ENCODE assay signal across 21 cellular contexts in the genomic region with DNA sequence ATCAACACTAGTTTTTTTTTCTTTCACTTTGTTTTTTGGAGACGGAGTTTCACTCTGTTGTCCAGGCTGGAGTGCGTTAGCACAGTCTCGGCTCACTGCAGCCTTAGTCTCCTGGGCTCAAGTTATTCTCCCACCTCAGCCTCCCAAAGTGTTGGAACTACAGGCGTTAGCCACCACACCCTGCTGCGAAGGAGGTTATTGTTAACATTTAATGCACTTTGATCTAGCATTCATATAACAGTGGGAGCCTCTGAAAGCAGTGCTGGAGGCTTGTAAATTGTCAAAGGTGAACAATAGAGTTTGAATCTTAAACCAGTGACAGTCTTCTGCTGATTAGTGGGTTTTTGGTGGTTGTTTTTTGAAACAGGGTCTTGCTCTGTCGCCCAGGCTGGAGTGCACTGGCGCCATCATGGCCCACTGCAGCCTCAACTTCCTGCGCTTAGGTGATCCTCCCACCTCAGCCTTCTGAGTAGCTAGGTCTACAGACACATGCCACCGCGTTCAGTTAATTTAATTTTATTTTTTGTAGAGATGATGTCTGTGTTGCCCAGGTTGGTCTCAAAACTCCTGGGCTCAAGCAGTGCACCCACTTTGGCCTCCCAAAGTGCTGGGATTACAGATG.
DNase-seq lines count a peak whose midpoint lies in the region; ATAC-seq and TF ChIP-seq lines count a peak whose summit lies in the region.
"Had no signal": no experiment of that assay in that cellular context is flagged by ENCODE, and none has a peak within 500 bp of the region (broad histone marks: within the 10 kb centered on the region; RNA-seq: fewer than 3 reads in every experiment).

No MANE protein-coding gene starts in this region.

- TF ChIP-seq CTCF in WTC11 (IDR thresholded peaks at IDR 0.05), result no peak

- H3K9me3 Mint-ChIP-seq in WTC11, result no peaks in the 10 kb centered on the region
- H3K9me3 Mint-ChIP-seq: CD4-positive, CD25-positive, alpha-beta regulatory T cell; CD8-positive, alpha-beta memory T cell; HFFc6; IgD-negative memory B cell had no signal

- CTCF ChIA-PET in HEK293T (lab: Yijun Ruan, JAX) (no interaction called here), WTC11 (lab: Charles Lee) (no interaction called here)

- no peak overlapping the region for H3K4me3 Mint-ChIP-seq in WTC11
- H3K4me3 Mint-ChIP-seq: CD4-positive, CD25-positive, alpha-beta regulatory T cell; CD8-positive, alpha-beta memory T cell; HFFc6; IgD-negative memory B cell had no signal

- H3K36me3 ChIP-seq in mucosa of rectum (ENCODE audit: control insufficient read depth in 2 of 2, insufficient read depth in 2 of 2, low read length in 2 of 2), result peaks cover 7 to 11% of the 10 kb centered on the region in 2 donors
- H3K36me3 ChIP-seq: BE2C had no signal

- H3K4me1 ChIP-seq in mucosa of rectum (ENCODE audit: control insufficient read depth in 2 of 2, insufficient read depth in 2 of 2, low read length in 2 of 2), result peaks cover 15% of the 10 kb centered on the region in 2 donors
- H3K4me1 ChIP-seq: BE2C had no signal

- DNase-seq in HEK293T (ENCODE audit: extremely low spot score), result no peak
- DNase-seq in WTC11 (ENCODE audit: low spot score), result no peak
- no peak for DNase-seq in NCI-H446 (lab: John Stamatoyannopoulos, UW)
- DNase-seq in NCI-H1092 (lab: John Stamatoyannopoulos, UW), result no peak
- DNase-seq in activated CD4-positive, CD25-positive, alpha-beta regulatory T cell (lab: John Stamatoyannopoulos, UW), result no peak
- DNase-seq: ACHN; BE2C; C1 segment of cervical spinal cord; CD4-positive, CD25-positive, alpha-beta regulatory T cell; CD8-positive, alpha-beta memory T cell; COR-L47; DMS 273 treated with DMSO at 0.1 percent for 48 hours; DMS53; DND-41; EL; HFFc6 had no signal

- POLR2A ChIA-PET in HEK293T (lab: Yijun Ruan, JAX) (no interaction called here), WTC11 (lab: Charles Lee) (no interaction called here)

- H3K9me3 ChIP-seq in mucosa of rectum (ENCODE audit: control insufficient read depth in 2 of 2, low read length in 2 of 2), result no peaks in the 10 kb centered on the region
- H3K9me3 ChIP-seq: BE2C, HAP-1 had no signal

- H3K27me3 ChIP-seq in mucosa of rectum (ENCODE audit: control insufficient read depth in 2 of 2, insufficient read depth in 2 of 2, low read length in 2 of 2), result no peaks in the 10 kb centered on the region
- H3K27me3 ChIP-seq: BE2C had no signal

- H3K36me3 Mint-ChIP-seq in WTC11, result peaks cover 5% of the 10 kb centered on the region

- H3K9ac ChIP-seq in mucosa of rectum (ENCODE audit: low read depth in 1 of 2, low read length in 2 of 2), result no peak overlapping the region

- peaks cover 8% of the 10 kb centered on the region for H3K4me1 Mint-ChIP-seq in WTC11
- H3K4me1 Mint-ChIP-seq: CD8-positive, alpha-beta memory T cell had no signal

- no peak for ATAC-seq in WTC11
- ATAC-seq: GM12878, HepG2 had no signal

- no peaks in the 10 kb centered on the region for H3K27me3 Mint-ChIP-seq in WTC11 (ENCODE audit: low read depth)
- H3K27me3 Mint-ChIP-seq: CD4-positive, CD25-positive, alpha-beta regulatory T cell; IgD-negative memory B cell had no signal

- H3K27ac Mint-ChIP-seq in WTC11, result no peak overlapping the region
- H3K27ac Mint-ChIP-seq: HFFc6, IgD-negative memory B cell had no signal

- H3K27ac ChIP-seq in mucosa of rectum (ENCODE audit: low read depth in 2 of 2, low read length in 2 of 2), result peak overlapping the region; percentile 40 to 52

- H3K4me3 ChIP-seq in mucosa of rectum (ENCODE audit: low read length in 2 of 2), result no peak overlapping the region
- H3K4me3 ChIP-seq: GM12878, HAP-1 had no signal

TF ChIP-seq in HEK293T, 16 proteins besides CTCF, POLR2A, EP300 and RAD21:
- TF ChIP-seq FOXM1 (IDR thresholded peaks at IDR 0.05; ENCODE audit: borderline replicate concordance), result no peak
- TF ChIP-seq, protein P1, sequence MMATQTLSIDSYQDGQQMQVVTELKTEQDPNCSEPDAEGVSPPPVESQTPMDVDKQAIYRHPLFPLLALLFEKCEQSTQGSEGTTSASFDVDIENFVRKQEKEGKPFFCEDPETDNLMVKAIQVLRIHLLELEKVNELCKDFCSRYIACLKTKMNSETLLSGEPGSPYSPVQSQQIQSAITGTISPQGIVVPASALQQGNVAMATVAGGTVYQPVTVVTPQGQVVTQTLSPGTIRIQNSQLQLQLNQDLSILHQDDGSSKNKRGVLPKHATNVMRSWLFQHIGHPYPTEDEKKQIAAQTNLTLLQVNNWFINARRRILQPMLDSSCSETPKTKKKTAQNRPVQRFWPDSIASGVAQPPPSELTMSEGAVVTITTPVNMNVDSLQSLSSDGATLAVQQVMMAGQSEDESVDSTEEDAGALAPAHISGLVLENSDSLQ (IDR thresholded peaks at IDR 0.05), result peak; percentile 44; the same call in 1 of the 2 replicates

TF ChIP-seq in WTC11, 78 proteins besides CTCF, POLR2A, EP300 and RAD21:
- TF ChIP-seq, protein P2, sequence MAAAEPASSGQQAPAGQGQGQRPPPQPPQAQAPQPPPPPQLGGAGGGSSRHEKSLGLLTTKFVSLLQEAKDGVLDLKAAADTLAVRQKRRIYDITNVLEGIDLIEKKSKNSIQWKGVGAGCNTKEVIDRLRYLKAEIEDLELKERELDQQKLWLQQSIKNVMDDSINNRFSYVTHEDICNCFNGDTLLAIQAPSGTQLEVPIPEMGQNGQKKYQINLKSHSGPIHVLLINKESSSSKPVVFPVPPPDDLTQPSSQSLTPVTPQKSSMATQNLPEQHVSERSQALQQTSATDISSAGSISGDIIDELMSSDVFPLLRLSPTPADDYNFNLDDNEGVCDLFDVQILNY (CRISPR knock-in tag; IDR thresholded peaks at IDR 0.05), result no peak
- TF ChIP-seq ZNF121 (CRISPR knock-in tag; IDR thresholded peaks at IDR 0.05), result peak; percentile 58; the same call in 1 of the 2 replicates
